ENCODE assay signal across 2 cellular contexts in the genomic region with DNA sequence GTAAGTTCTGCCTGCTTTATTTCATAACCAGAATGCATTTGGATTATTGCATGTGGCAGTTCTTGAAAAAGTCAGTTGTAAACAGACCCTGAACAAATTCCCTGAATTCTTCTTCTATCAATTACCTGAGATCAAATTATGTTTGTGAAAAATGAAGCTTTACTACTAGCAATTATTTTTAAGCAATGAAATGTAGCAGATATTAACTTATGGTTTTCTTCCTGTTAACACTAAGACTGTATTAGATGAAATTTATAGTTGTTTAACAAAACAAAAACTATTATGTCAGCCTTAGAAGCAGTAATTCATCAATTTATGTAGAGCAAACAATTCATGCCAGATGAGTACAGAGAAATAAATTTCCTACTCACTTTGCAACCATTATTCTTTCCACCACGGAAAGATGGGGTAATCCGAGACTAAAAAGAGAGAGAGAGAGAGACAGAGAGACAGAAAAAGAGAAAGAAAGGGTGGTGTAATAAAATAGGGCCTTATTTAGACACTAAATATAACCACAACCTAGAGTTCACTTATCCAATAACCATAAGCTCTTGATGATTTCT.
TF ChIP-seq lines count a peak whose summit lies in the region.

No MANE protein-coding gene starts in this region.

TF ChIP-seq in SK-N-SH, 30 proteins besides CTCF, POLR2A, EP300 and RAD21 (continued from another document):
- no peak for TF ChIP-seq USF1 (IDR thresholded peaks at IDR 0.05; ENCODE audit: borderline replicate concordance, low read depth)

TF ChIP-seq in HEK293, 187 proteins besides CTCF, POLR2A, EP300 and RAD21 (continued from another document):
- TF ChIP-seq BCL11A (tag by site-specific recombination; IDR thresholded peaks at IDR 0.05; ENCODE audit: low read depth) (peak; percentile 30; the same call in 1 of the 2 replicates), ZBTB48 (tag by site-specific recombination; IDR thresholded peaks at IDR 0.05) (no peak), SALL2 (tag by site-specific recombination; IDR thresholded peaks at IDR 0.05; ENCODE audit: borderline replicate concordance) (no peak), PRDM4 (tag by site-specific recombination; IDR thresholded peaks at IDR 0.05) (0 out of 2 replicates have a peak, but pooled peaks have one; percentile 48), GFI1B (tag by site-specific recombination; IDR thresholded peaks at IDR 0.05) (0 out of 2 replicates have a peak, but pooled peaks have one; percentile 21), ZNF449 (tag by site-specific recombination; IDR thresholded peaks at IDR 0.05) (no peak), GLI2 (tag by site-specific recombination; IDR thresholded peaks at IDR 0.05; ENCODE audit: borderline replicate concordance, low read depth) (peak; percentile 9; the same call in 1 of the 2 replicates), ZNF335 (tag by site-specific recombination; conservative IDR thresholded peaks at IDR 0.05) (peak; percentile 44; the same call in 1 of the 2 replicates), PRDM6 (tag by site-specific recombination; IDR thresholded peaks at IDR 0.05) (peak; percentile 89), ZEB2 (tag by site-specific recombination; IDR thresholded peaks at IDR 0.05) (peak; percentile 84; the same call in 1 of the 2 replicates), HIC1 (tag by site-specific recombination; IDR thresholded peaks at IDR 0.05) (peak; percentile 50; the same call in 1 of the 2 replicates), ZNF10 (tag by site-specific recombination; IDR thresholded peaks at IDR 0.05) (peak; percentile 40; the same call in 1 of the 2 replicates), ZNF843 (tag by site-specific recombination; IDR thresholded peaks at IDR 0.05) (0 out of 2 replicates have a peak, but pooled peaks have one; percentile 67), ZNF366 (tag by site-specific recombination; conservative IDR thresholded peaks at IDR 0.05) (peak; percentile 35; the same call in 1 of the 2 replicates), ZNF664 (tag by site-specific recombination; IDR thresholded peaks at IDR 0.05) (peak; percentile 66), ZNF777 (tag by site-specific recombination; IDR thresholded peaks at IDR 0.05; ENCODE audit: borderline replicate concordance) (no peak), FEZF1 (tag by site-specific recombination; IDR thresholded peaks at IDR 0.05) (peak; percentile 63), ZXDB (tag by site-specific recombination; IDR thresholded peaks at IDR 0.05) (peak; percentile 43; the same call in 1 of the 2 replicates)
- TF ChIP-seq, protein P1, sequence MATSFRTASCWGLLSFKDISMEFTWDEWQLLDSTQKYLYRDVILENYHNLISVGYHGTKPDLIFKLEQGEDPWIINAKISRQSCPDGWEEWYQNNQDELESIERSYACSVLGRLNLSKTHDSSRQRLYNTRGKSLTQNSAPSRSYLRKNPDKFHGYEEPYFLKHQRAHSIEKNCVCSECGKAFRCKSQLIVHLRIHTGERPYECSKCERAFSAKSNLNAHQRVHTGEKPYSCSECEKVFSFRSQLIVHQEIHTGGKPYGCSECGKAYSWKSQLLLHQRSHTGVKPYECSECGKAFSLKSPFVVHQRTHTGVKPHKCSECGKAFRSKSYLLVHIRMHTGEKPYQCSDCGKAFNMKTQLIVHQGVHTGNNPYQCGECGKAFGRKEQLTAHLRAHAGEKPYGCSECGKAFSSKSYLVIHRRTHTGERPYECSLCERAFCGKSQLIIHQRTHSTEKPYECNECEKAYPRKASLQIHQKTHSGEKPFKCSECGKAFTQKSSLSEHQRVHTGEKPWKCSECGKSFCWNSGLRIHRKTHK (tag by site-specific recombination; IDR thresholded peaks at IDR 0.05): no peak
